ENCODE assay signal across 1 cellular context in genomic region chr20:967796-968742, GRCh38.
TF ChIP-seq lines count a peak whose summit lies in the region.

No MANE protein-coding gene starts in this region.

TF ChIP-seq in GM12878, 131 proteins besides CTCF, POLR2A, EP300 and RAD21 (continued from another document):
- TF ChIP-seq YY1 (IDR thresholded peaks at IDR 0.05; ENCODE audit: low read depth, low read length): peak; percentile 60
- TF ChIP-seq USF1 (IDR thresholded peaks at IDR 0.05; ENCODE audit: borderline replicate concordance, extremely low read length, insufficient read depth, low read depth, low read length): peak; percentile 81
- TF ChIP-seq FOS (IDR thresholded peaks at IDR 0.05; ENCODE audit: borderline replicate concordance, extremely low read depth, insufficient read length): peak; percentile 17
- no peak for TF ChIP-seq CBFB (IDR thresholded peaks at IDR 0.05; ENCODE audit: low read depth)
- TF ChIP-seq IKZF1 (conservative IDR thresholded peaks at IDR 0.05): no peak
- TF ChIP-seq ATF3 (IDR thresholded peaks at IDR 0.05; ENCODE audit: borderline replicate concordance, extremely low read depth, low read depth, low read length): peak; percentile 92; the same call in 1 of the 2 replicates
- peak; percentile 66 for TF ChIP-seq SIX5 (IDR thresholded peaks at IDR 0.05; ENCODE audit: low read depth, low read length, severe bottlenecking)
- TF ChIP-seq MEF2A (IDR thresholded peaks at IDR 0.05; ENCODE audit: insufficient read depth, low read depth, low read length): no peak
- TF ChIP-seq RAD51 (IDR thresholded peaks at IDR 0.05): peak; percentile 94
